Comparison of ENCODE assay signal across 26 cellular contexts in genomic region chr5:97452646-97453045, GRCh38.
DNase-seq lines count a peak whose midpoint lies in the region; ATAC-seq and TF ChIP-seq lines count a peak whose summit lies in the region.
"Had no signal": no experiment of that assay in that cellular context is flagged by ENCODE, and none has a peak within 500 bp of the region (broad histone marks: within the 10 kb centered on the region; RNA-seq: fewer than 3 reads in every experiment).

No MANE protein-coding gene starts in this region.

- no peak for TF ChIP-seq CTCF in left ventricle myocardium inferior (IDR thresholded peaks at IDR 0.05; ENCODE audit: borderline replicate concordance)
- TF ChIP-seq CTCF in VCaP (conservative IDR thresholded peaks at IDR 0.05) = no peak

- H3K4me1 Mint-ChIP-seq in activated T-helper 1 cell treated with anti-CD3 and anti-CD28 coated beads, Interleukin-12 subunit alpha, Interleukin-12 subunit beta, Interleukin-2, Interleukin-4 antibody, amounts not matched to agents 30 ng/mL and 10 ng/mL and 1 ng/mL, durations not matched to agents 14 hours and 24 hours and 36 hours (ENCODE audit: low read depth) = no peaks in the 10 kb centered on the region

- no peaks in the 10 kb centered on the region for H3K4me1 ChIP-seq in left ventricle myocardium inferior
- H3K4me1 ChIP-seq: A549, heart right ventricle, psoas muscle had no signal

- DNase-seq in Right ventricle myocardium superior = no peak
- DNase-seq in left ventricle myocardium inferior = no peak
- peak; percentile 63 for DNase-seq in left kidney (ENCODE audit: low read depth, low spot score)
- DNase-seq in superior temporal gyrus (ENCODE audit: extremely low spot score) = peak; percentile 84
- DNase-seq in SKM-1 treated with dmso at 0.1 percent for 144 hours (lab: John Stamatoyannopoulos, UW; ENCODE audit: unreplicated experiment) = no peak
- DNase-seq in activated T-helper 1 cell treated with anti-CD3 and anti-CD28 coated beads, Interleukin-12 subunit alpha, Interleukin-12 subunit beta, Interleukin-2, Interleukin-4 antibody, amounts not matched to agents 30 ng/mL and 10 ng/mL and 1 ng/mL, durations not matched to agents 14 hours and 24 hours and 36 hours (ENCODE audit: low spot score) = no peak
- DNase-seq in central memory CD4-positive, alpha-beta T cell = no peak
- DNase-seq: activated CD4-positive, CD25-positive, alpha-beta regulatory T cell; activated naive CD4-positive, alpha-beta T cell treated with anti-CD3 and anti-CD28 coated beads for 36 hours; activated T-cell treated with anti-CD3 and anti-CD28 coated beads, Interleukin-2, amount 50 U/mL, for 72 hours; AML-193; brain microvascular endothelial cell; CD8-positive, alpha-beta T cell; effector CD8-positive, alpha-beta T cell; H9; heart right ventricle; KG1; mammary epithelial cell; MG63; NCI-H2029; NCI-H345; psoas muscle; T-helper 9 cell had no signal

- H3K27me3 Mint-ChIP-seq in activated T-helper 1 cell treated with anti-CD3 and anti-CD28 coated beads, Interleukin-12 subunit alpha, Interleukin-12 subunit beta, Interleukin-2, Interleukin-4 antibody, amounts not matched to agents 30 ng/mL and 10 ng/mL and 1 ng/mL, durations not matched to agents 14 hours and 24 hours and 36 hours (ENCODE audit: insufficient read depth) = no peaks in the 10 kb centered on the region

- no peaks in the 10 kb centered on the region for H3K9me3 ChIP-seq in left ventricle myocardium inferior (replicated peaks)
- H3K9me3 ChIP-seq: A549, heart right ventricle, MG63, neutrophil, psoas muscle had no signal

- H3K36me3 ChIP-seq in left ventricle myocardium inferior = no peaks in the 10 kb centered on the region
- H3K36me3 ChIP-seq: brain microvascular endothelial cell, heart right ventricle, MG63, neutrophil had no signal

- no peak overlapping the region for H3K27ac ChIP-seq in left ventricle myocardium inferior (replicated peaks)
- peak overlapping the region; percentile 21; the same call in 1 of the 2 replicates for H3K27ac ChIP-seq in VCaP
- H3K27ac ChIP-seq: A549, brain microvascular endothelial cell, heart right ventricle, neutrophil, psoas muscle had no signal

- ATAC-seq in Right ventricle myocardium superior (ENCODE audit: poor library complexity) = peak; percentile 61
- ATAC-seq: A549; activated T-cell treated with anti-CD3 and anti-CD28 coated beads, Interleukin-2, amount 50 U/mL, for 72 hours; CD8-positive, alpha-beta T cell; psoas muscle had no signal

- H3K4me3 Mint-ChIP-seq in activated T-helper 1 cell treated with anti-CD3 and anti-CD28 coated beads, Interleukin-12 subunit alpha, Interleukin-12 subunit beta, Interleukin-2, Interleukin-4 antibody, amounts not matched to agents 30 ng/mL and 10 ng/mL and 1 ng/mL, durations not matched to agents 14 hours and 24 hours and 36 hours = no peak overlapping the region
- H3K4me3 Mint-ChIP-seq: activated naive CD4-positive, alpha-beta T cell treated with anti-CD3 and anti-CD28 coated beads for 36 hours; activated T-cell treated with anti-CD3 and anti-CD28 coated beads, Interleukin-2, amount 50 U/mL, for 72 hours; CD8-positive, alpha-beta T cell; H9 had no signal

- intact Hi-C loops in Right ventricle myocardium superior (cut with DNase I) = no loop called here
- intact Hi-C loops in left ventricle myocardium inferior (cut with micrococcal nuclease) = no loop called here
- intact Hi-C loops in activated T-helper 1 cell treated with anti-CD3 and anti-CD28 coated beads, Interleukin-12 subunit alpha, Interleukin-12 subunit beta, Interleukin-2, Interleukin-4 antibody, amounts not matched to agents 30 ng/mL and 10 ng/mL and 1 ng/mL, durations not matched to agents 14 hours and 24 hours and 36 hours (cut with micrococcal nuclease) = no loop called here

- no peak overlapping the region for H3K4me3 ChIP-seq in left ventricle myocardium inferior
- H3K4me3 ChIP-seq: A549, heart right ventricle, MG63, psoas muscle had no signal

- H3K27ac Mint-ChIP-seq in activated T-helper 1 cell treated with anti-CD3 and anti-CD28 coated beads, Interleukin-12 subunit alpha, Interleukin-12 subunit beta, Interleukin-2, Interleukin-4 antibody, amounts not matched to agents 30 ng/mL and 10 ng/mL and 1 ng/mL, durations not matched to agents 14 hours and 24 hours and 36 hours = no peak overlapping the region
- H3K27ac Mint-ChIP-seq: activated naive CD4-positive, alpha-beta T cell treated with anti-CD3 and anti-CD28 coated beads for 36 hours; activated T-cell treated with anti-CD3 and anti-CD28 coated beads, Interleukin-2, amount 50 U/mL, for 72 hours; CD8-positive, alpha-beta T cell had no signal

- no peaks in the 10 kb centered on the region for H3K9me3 Mint-ChIP-seq in activated T-helper 1 cell treated with anti-CD3 and anti-CD28 coated beads, Interleukin-12 subunit alpha, Interleukin-12 subunit beta, Interleukin-2, Interleukin-4 antibody, amounts not matched to agents 30 ng/mL and 10 ng/mL and 1 ng/mL, durations not matched to agents 14 hours and 24 hours and 36 hours
- H3K9me3 Mint-ChIP-seq: activated naive CD4-positive, alpha-beta T cell treated with anti-CD3 and anti-CD28 coated beads for 36 hours; CD8-positive, alpha-beta T cell; H9 had no signal

- H3K27me3 ChIP-seq in left ventricle myocardium inferior (ENCODE audit: low read depth) = no peaks in the 10 kb centered on the region
- H3K27me3 ChIP-seq: brain microvascular endothelial cell, heart right ventricle, MG63, neutrophil had no signal

- H3K36me3 Mint-ChIP-seq in activated T-helper 1 cell treated with anti-CD3 and anti-CD28 coated beads, Interleukin-12 subunit alpha, Interleukin-12 subunit beta, Interleukin-2, Interleukin-4 antibody, amounts not matched to agents 30 ng/mL and 10 ng/mL and 1 ng/mL, durations not matched to agents 14 hours and 24 hours and 36 hours (ENCODE audit: low read depth) = no peaks in the 10 kb centered on the region
- H3K36me3 Mint-ChIP-seq: CD8-positive, alpha-beta T cell had no signal

Comparison
In these comparisons a context has a peak if more than half of its experiments do, and no peak if none do; other contexts are left out.
1. DNase-seq: peak in left kidney (single experiment) and superior temporal gyrus (single experiment); none in Right ventricle myocardium superior (single experiment), left ventricle myocardium inferior (single experiment), SKM-1 treated with dmso at 0.1 percent for 144 hours (single experiment), activated T-helper 1 cell treated with anti-CD3 and anti-CD28 coated beads, Interleukin-12 subunit alpha, Interleukin-12 subunit beta, Interleukin-2, Interleukin-4 antibody, amounts not matched to agents 30 ng/mL and 10 ng/mL and 1 ng/mL, durations not matched to agents 14 hours and 24 hours and 36 hours (single experiment) and central memory CD4-positive, alpha-beta T cell (single experiment).